ENCODE assay signal across 13 cellular contexts in genomic region chr18:79397288-79397829, GRCh38. TPM values are rescaled to one million over a fixed set of nuclear protein-coding genes. Genes with fewer than 3 reads are reported as not detected.
DNase-seq lines count a peak whose midpoint lies in the region; ATAC-seq, FAIRE-seq and TF ChIP-seq lines count a peak whose summit lies in the region.
"Had no signal": no experiment of that assay in that cellular context is flagged by ENCODE, and none has a peak within 500 bp of the region (broad histone marks: within the 10 kb centered on the region; RNA-seq: fewer than 3 reads in every experiment).

No MANE protein-coding gene starts in this region.

- TF ChIP-seq POLR2A in suprapubic skin (IDR thresholded peaks at IDR 0.05) = no peak

- H3K4me1 ChIP-seq in kidney (ENCODE audit: control insufficient read depth in 1 of 2, insufficient read depth in 1 of 2, low read depth in 1 of 2, low read length in 2 of 2) (peaks cover 5 to 8% of the 10 kb centered on the region in 2 donors), suprapubic skin (peaks cover 75% of the 10 kb centered on the region)

- H3K27ac ChIP-seq in kidney (ENCODE audit: low read depth in 2 of 2, low read length in 2 of 2) (no peak overlapping the region), suprapubic skin (no peak overlapping the region)

- no peaks in the 10 kb centered on the region for H3K27me3 Mint-ChIP-seq in activated T-cell treated with anti-CD3 and anti-CD28 coated beads, Interleukin-2, amount 50 U/mL, for 72 hours (ENCODE audit: low read depth)

- H3K9me3 ChIP-seq in kidney (ENCODE audit: control insufficient read depth in 1 of 2, low read length in 2 of 2) = no peaks in the 10 kb centered on the region
- no peaks in the 10 kb centered on the region for H3K9me3 ChIP-seq in suprapubic skin
- H3K9me3 ChIP-seq: esophagus squamous epithelium, MG63 had no signal

- TF ChIP-seq EP300 in suprapubic skin (IDR thresholded peaks at IDR 0.05) = no peak

- no peaks in the 10 kb centered on the region for H3K27me3 ChIP-seq in suprapubic skin
- H3K27me3 ChIP-seq: MG63 had no signal

- WGBS in suprapubic skin = 81% methylated on average over 26 of the region's 26 CpGs

- H3K36me3 ChIP-seq in kidney (ENCODE audit: control insufficient read depth in 1 of 2, insufficient read depth in 2 of 2, low read length in 2 of 2) = no peaks in the 10 kb centered on the region
- H3K36me3 ChIP-seq in suprapubic skin = no peaks in the 10 kb centered on the region
- H3K36me3 ChIP-seq: esophagus squamous epithelium, MG63 had no signal

- DNase-seq in activated effector memory CD4-positive, alpha-beta T cell treated with anti-CD3 and anti-CD28 coated beads, Interleukin-2, amount 50 U/mL, for 16 hours = peak; percentile 57
- DNase-seq in activated effector memory CD4-positive, alpha-beta T cell treated with Interleukin-2 at 50 U/mL for 16 hours = no peak
- no peak for DNase-seq in activated T-cell treated with anti-CD3 and anti-CD28 coated beads, Interleukin-2, amount 50 U/mL, for 72 hours
- DNase-seq in kidney (peak; percentile 69), suprapubic skin (ENCODE audit: low spot score in 2 of 2) (peak in 1 of 2 donors; percentile 51), NCI-H2081 treated with DMSO at 0.1 percent for 48 hours (lab: John Stamatoyannopoulos, UW) (no peak), NOMO-1 treated with DMSO at 0.1 percent for 48 hours (lab: John Stamatoyannopoulos, UW; ENCODE audit: unreplicated experiment) (no peak)
- no peak for DNase-seq in stimulated activated CD4-positive, alpha-beta T cell treated with anti-CD3 and anti-CD28 coated beads, Interleukin-15, amount 100 ng/mL, for 24 hours
- DNase-seq: ACHN, esophagus squamous epithelium, H9, kidney glomerular epithelial cell, MG63 had no signal

- no peak overlapping the region for H3K27ac Mint-ChIP-seq in activated T-cell treated with anti-CD3 and anti-CD28 coated beads, Interleukin-2, amount 50 U/mL, for 72 hours
- H3K27ac Mint-ChIP-seq: H9 had no signal

- TF ChIP-seq CTCF in kidney (IDR thresholded peaks at IDR 0.05; ENCODE audit: borderline replicate concordance, extremely low read depth, insufficient read depth) = no peak
- no peak for TF ChIP-seq CTCF in suprapubic skin (IDR thresholded peaks at IDR 0.05)

- no peaks in the 10 kb centered on the region for H3K9me3 Mint-ChIP-seq in activated T-cell treated with anti-CD3 and anti-CD28 coated beads, Interleukin-2, amount 50 U/mL, for 72 hours
- H3K9me3 Mint-ChIP-seq: H9 had no signal

- H3K4me3 Mint-ChIP-seq in activated T-cell treated with anti-CD3 and anti-CD28 coated beads, Interleukin-2, amount 50 U/mL, for 72 hours = peak overlapping the region; percentile 83 to 97

- no peak for FAIRE-seq in kidney (lab: Jason Lieb, UNC)

- ATAC-seq in activated T-cell treated with anti-CD3 and anti-CD28 coated beads, Interleukin-2, amount 50 U/mL, for 72 hours (replicated peaks in 1 of 2) = no peak

- H3K9ac ChIP-seq in kidney (ENCODE audit: low read length in 2 of 2) = no peak overlapping the region

- H3K4me3 ChIP-seq in kidney (ENCODE audit: low read length in 2 of 2) (peak overlapping the region in 1 of 2 donors; percentile 2), suprapubic skin (peak overlapping the region; percentile 58)

- intact Hi-C loops in kidney (cut with DNase I) = no loop called here

- H3K36me3 Mint-ChIP-seq in activated T-cell treated with anti-CD3 and anti-CD28 coated beads, Interleukin-2, amount 50 U/mL, for 72 hours (ENCODE audit: insufficient read depth in 2 of 2) = peaks cover 7 to 9% of the 10 kb centered on the region in 2 donors

- peaks cover 44% of the 10 kb centered on the region for H3K4me1 Mint-ChIP-seq in activated T-cell treated with anti-CD3 and anti-CD28 coated beads, Interleukin-2, amount 50 U/mL, for 72 hours (ENCODE audit: low read depth)

RNA-seq across cellular contexts. Expression of gene NFATC1, which starts 1.6 kb away (rescaled TPM):
- total RNA-seq in activated T-cell treated with anti-CD3 and anti-CD28 coated beads, Interleukin-2, amount 50 U/mL, for 72 hours = 10 to 100 TPM; 70.4 to 86.0 TPM
- total RNA-seq in kidney (17.2 TPM), suprapubic skin (10 to 100 TPM; 13.9 to 24.3 (median 16.7) TPM)
- 4.3 TPM for polyA plus RNA-seq in kidney (ENCODE audit: insufficient read depth, low read depth, low replicate concordance)

Comparison
In these comparisons a context has a peak if more than half of its experiments do, and no peak if none do; other contexts are left out.
1. DNase-seq: peak in activated effector memory CD4-positive, alpha-beta T cell treated with anti-CD3 and anti-CD28 coated beads, Interleukin-2, amount 50 U/mL, for 16 hours (single experiment) and kidney (single experiment); none in activated effector memory CD4-positive, alpha-beta T cell treated with Interleukin-2 at 50 U/mL for 16 hours (single experiment), activated T-cell treated with anti-CD3 and anti-CD28 coated beads, Interleukin-2, amount 50 U/mL, for 72 hours (0 of 2), NCI-H2081 treated with DMSO at 0.1 percent for 48 hours (single experiment), stimulated activated CD4-positive, alpha-beta T cell treated with anti-CD3 and anti-CD28 coated beads, Interleukin-15, amount 100 ng/mL, for 24 hours (single experiment) and NOMO-1 treated with DMSO at 0.1 percent for 48 hours (single experiment).